24 cellular contexts compared by ENCODE assay signal in the genomic region with DNA sequence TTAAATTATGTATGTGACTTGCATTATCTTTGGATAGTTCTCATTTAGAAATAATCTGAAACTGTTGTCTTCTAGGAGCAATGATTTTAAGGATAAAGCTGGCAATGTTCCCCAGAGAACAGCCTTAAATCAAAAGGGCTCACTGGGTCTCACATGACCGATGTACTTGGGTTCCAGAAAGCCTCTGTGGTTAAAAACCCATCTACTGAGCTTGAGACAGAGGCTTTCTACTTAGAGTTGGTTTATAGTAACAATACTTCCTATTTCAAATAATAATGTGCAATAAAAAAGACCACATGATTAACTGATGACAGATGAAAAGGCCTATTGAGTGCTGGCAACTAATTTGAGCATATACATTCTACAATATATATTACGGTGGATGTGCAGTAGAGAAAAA.
"Had no signal": no experiment of that assay in that cellular context is flagged by ENCODE, and none has a peak within 500 bp of the region (broad histone marks: within the 10 kb centered on the region; RNA-seq: fewer than 3 reads in every experiment).

No MANE protein-coding gene starts in this region.

- H3K27ac Mint-ChIP-seq: stimulated activated effector memory CD8-positive, alpha-beta T cell treated with anti-CD3 and anti-CD28 coated beads, Interleukin-12 subunit alpha, Interleukin-12 subunit beta, amount 100 ng/mL, for 72 hours; stimulated activated memory B cell treated with anti-CD40 and anti-IgM and Interleukin-4, amounts not matched to agents 10 μg/mL and 1 μg/mL and 100 μg/mL, for 72 hours; stimulated activated naive B cell treated with anti-CD40 and anti-IgM and Interleukin-4, amounts not matched to agents 10 μg/mL and 1 μg/mL and 100 μg/mL, for 72 hours; stimulated activated naive CD8-positive, alpha-beta T cell treated with anti-CD3 and anti-CD28 coated beads, Interleukin-15, amount 100 ng/mL, for 72 hours; stimulated activated naive CD8-positive, alpha-beta T cell treated with anti-CD3 and anti-CD28 coated beads, Interleukin-15, Interleukin-2, amounts not matched to agents 100 ng/mL and 50 ng/mL, for 24 hours; type B pancreatic cell had no signal

- DNase-seq: stimulated activated CD4-positive, alpha-beta T cell treated with anti-CD3 and anti-CD28 coated beads, Interleukin-2, amount 100 ng/mL, for 48 hours; stimulated activated CD4-positive, alpha-beta T cell treated with anti-CD3 and anti-CD28 coated beads, Interleukin-4, amount 100 ng/mL, for 1 hour; stimulated activated CD4-positive, alpha-beta T cell treated with anti-CD3 and anti-CD28 coated beads, Interleukin-4, amount 100 ng/mL, for 24 hours; stimulated activated CD4-positive, alpha-beta T cell treated with anti-CD3 and anti-CD28 coated beads, Interleukin-4, amount 100 ng/mL, for 4 hours; stimulated activated CD8-positive, alpha-beta memory T cell treated with anti-CD3 and anti-CD28 coated beads, Interleukin-4, amount 100 ng/mL, for 48 hours; stimulated activated naive B cell treated with anti-CD40 and anti-IgM and Interleukin-4, amounts not matched to agents 10 μg/mL and 1 μg/mL and 100 μg/mL, for 72 hours; stimulated activated naive CD4-positive, alpha-beta T cell; stimulated activated naive CD4-positive, alpha-beta T cell treated with Interleukin-2 at 50 U/mL for 16 hours; stimulated activated naive CD8-positive, alpha-beta T cell treated with anti-CD3 and anti-CD28 coated beads, Interleukin-15, amount 100 ng/mL, for 72 hours; stimulated activated naive CD8-positive, alpha-beta T cell treated with anti-CD3 and anti-CD28 coated beads, Interleukin-15, Interleukin-2, amounts not matched to agents 100 U/mL and 50 U/mL, for 24 hours; stomach; substantia nigra; testis; thyroid gland; tibial artery; transverse colon; trophoblast cell; upper lobe of left lung; upper lobe of right lung; uterus had no signal

- ATAC-seq: stimulated activated effector memory CD8-positive, alpha-beta T cell treated with anti-CD3 and anti-CD28 coated beads, Interleukin-12 subunit alpha, Interleukin-12 subunit beta, amount 100 ng/mL, for 72 hours; stimulated activated memory B cell treated with anti-CD40 and anti-IgM and Interleukin-4, amounts not matched to agents 10 μg/mL and 1 μg/mL and 100 μg/mL, for 72 hours; stimulated activated naive B cell treated with anti-CD40 and anti-IgM and Interleukin-4, amounts not matched to agents 10 μg/mL and 1 μg/mL and 100 μg/mL, for 72 hours; stimulated activated naive CD8-positive, alpha-beta T cell treated with anti-CD3 and anti-CD28 coated beads, Interleukin-15, amount 100 ng/mL, for 72 hours; stimulated activated naive CD8-positive, alpha-beta T cell treated with anti-CD3 and anti-CD28 coated beads, Interleukin-15, Interleukin-2, amounts not matched to agents 100 U/mL and 50 U/mL, for 24 hours; upper lobe of right lung had no signal

- H3K4me1 Mint-ChIP-seq: stimulated activated effector memory CD8-positive, alpha-beta T cell treated with anti-CD3 and anti-CD28 coated beads, Interleukin-12 subunit alpha, Interleukin-12 subunit beta, amount 100 ng/mL, for 72 hours; stimulated activated memory B cell treated with anti-CD40 and anti-IgM and Interleukin-4, amounts not matched to agents 10 μg/mL and 1 μg/mL and 100 μg/mL, for 72 hours; stimulated activated naive B cell treated with anti-CD40 and anti-IgM and Interleukin-4, amounts not matched to agents 10 μg/mL and 1 μg/mL and 100 μg/mL, for 72 hours; stimulated activated naive CD8-positive, alpha-beta T cell treated with anti-CD3 and anti-CD28 coated beads, Interleukin-15, amount 100 ng/mL, for 72 hours had no signal

- H3K9me3 Mint-ChIP-seq: stimulated activated naive CD8-positive, alpha-beta T cell treated with anti-CD3 and anti-CD28 coated beads, Interleukin-15, Interleukin-2, amounts not matched to agents 100 ng/mL and 50 ng/mL, for 24 hours; type B pancreatic cell had no signal

- H3K36me3 Mint-ChIP-seq: stimulated activated effector memory CD8-positive, alpha-beta T cell treated with anti-CD3 and anti-CD28 coated beads, Interleukin-12 subunit alpha, Interleukin-12 subunit beta, amount 100 ng/mL, for 72 hours; stimulated activated memory B cell treated with anti-CD40 and anti-IgM and Interleukin-4, amounts not matched to agents 10 μg/mL and 1 μg/mL and 100 μg/mL, for 72 hours; stimulated activated naive B cell treated with anti-CD40 and anti-IgM and Interleukin-4, amounts not matched to agents 10 μg/mL and 1 μg/mL and 100 μg/mL, for 72 hours; type B pancreatic cell had no signal

- H3K4me3 Mint-ChIP-seq: stimulated activated effector memory CD8-positive, alpha-beta T cell treated with anti-CD3 and anti-CD28 coated beads, Interleukin-12 subunit alpha, Interleukin-12 subunit beta, amount 100 ng/mL, for 72 hours; stimulated activated memory B cell treated with anti-CD40 and anti-IgM and Interleukin-4, amounts not matched to agents 10 μg/mL and 1 μg/mL and 100 μg/mL, for 72 hours; stimulated activated naive B cell treated with anti-CD40 and anti-IgM and Interleukin-4, amounts not matched to agents 10 μg/mL and 1 μg/mL and 100 μg/mL, for 72 hours; stimulated activated naive CD8-positive, alpha-beta T cell treated with anti-CD3 and anti-CD28 coated beads, Interleukin-15, amount 100 ng/mL, for 72 hours; stimulated activated naive CD8-positive, alpha-beta T cell treated with anti-CD3 and anti-CD28 coated beads, Interleukin-15, Interleukin-2, amounts not matched to agents 100 ng/mL and 50 ng/mL, for 24 hours; type B pancreatic cell had no signal

- H3K27me3 Mint-ChIP-seq: stimulated activated memory B cell treated with anti-CD40 and anti-IgM and Interleukin-4, amounts not matched to agents 10 μg/mL and 1 μg/mL and 100 μg/mL, for 72 hours; stimulated activated naive B cell treated with anti-CD40 and anti-IgM and Interleukin-4, amounts not matched to agents 10 μg/mL and 1 μg/mL and 100 μg/mL, for 72 hours; stimulated activated naive CD8-positive, alpha-beta T cell treated with anti-CD3 and anti-CD28 coated beads, Interleukin-15, amount 100 ng/mL, for 72 hours; stimulated activated naive CD8-positive, alpha-beta T cell treated with anti-CD3 and anti-CD28 coated beads, Interleukin-15, Interleukin-2, amounts not matched to agents 100 ng/mL and 50 ng/mL, for 24 hours; type B pancreatic cell had no signal
